ENCODE assay signal across 31 cellular contexts in the genomic region with DNA sequence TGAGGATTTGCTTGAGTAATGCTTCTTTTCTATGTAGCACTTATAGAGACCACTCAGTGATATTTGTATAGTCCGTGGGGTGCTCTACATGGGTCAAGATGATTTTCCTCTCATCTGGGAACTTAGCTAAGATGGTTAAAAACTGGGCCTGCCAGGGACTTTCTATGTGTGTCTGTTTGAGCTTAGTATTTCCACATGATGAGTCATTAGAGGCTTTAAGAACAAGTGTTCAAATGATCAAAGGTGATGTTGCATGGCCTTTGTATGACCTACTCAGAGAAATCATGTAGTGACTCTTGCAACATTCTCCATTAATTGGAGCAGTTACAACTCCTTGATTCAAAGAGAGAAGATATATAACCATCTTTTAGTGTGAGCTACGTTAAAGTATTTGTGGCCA.
DNase-seq lines count a peak whose midpoint lies in the region; ATAC-seq and TF ChIP-seq lines count a peak whose summit lies in the region.
"Had no signal": no experiment of that assay in that cellular context is flagged by ENCODE, and none has a peak within 500 bp of the region (broad histone marks: within the 10 kb centered on the region; RNA-seq: fewer than 3 reads in every experiment).

No MANE protein-coding gene starts in this region.

- DNase-seq in amniotic epithelial cell (ENCODE audit: low read depth) (peak; percentile 4), renal cortical epithelial cell (ENCODE audit: low read depth) (peak; percentile 65), RPMI8226 (no peak), ovary (no peak)
- DNase-seq: activated CD4-positive, alpha-beta memory T cell treated with anti-CD3 and anti-CD28 coated beads, Interleukin-2, amount 10 ng/mL, durations not matched to agents 7 days and 5 days; activated CD4-positive, alpha-beta T cell treated with anti-CD3 and anti-CD28 coated beads for 1 hour; activated CD8-positive, alpha-beta memory T cell treated with anti-CD3 and anti-CD28 coated beads, Interleukin-2, amount 50 U/mL, for 4 hours; activated naive CD4-positive, alpha-beta T cell treated with anti-CD3 and anti-CD28 coated beads, Interleukin-2, amount 10 ng/mL, durations not matched to agents 7 days and 5 days; amniotic stem cell; brain microvascular endothelial cell; DMS153; H9; hippocampal formation; mucosa of descending colon; natural killer cell; NCI-H1092 treated with DMSO at 0.1 percent for 48 hours; NCI-H1694 treated with DMSO at 0.1 percent for 48 hours; NCI-H446 treated with DMSO at 0.1 percent for 48 hours; occipital lobe; OCI-M1; SHP77 treated with DMSO at 0.1 percent for 48 hours; stimulated activated CD4-positive, alpha-beta T cell treated with anti-CD3 and anti-CD28 coated beads, Interleukin-15, amount 100 ng/mL, for 24 hours; stimulated activated CD4-positive, alpha-beta T cell treated with anti-CD3 and anti-CD28 coated beads, Interleukin-4, amount 100 ng/mL, for 4 hours; transverse colon had no signal

- peak; percentile 82 for ATAC-seq in GM19463 (IDR thresholded peaks at IDR 0.05; ENCODE audit: unreplicated experiment)
- ATAC-seq in HG03378 (IDR thresholded peaks at IDR 0.05; ENCODE audit: unreplicated experiment), result peak; percentile 47
- ATAC-seq in HG03025 (IDR thresholded peaks at IDR 0.05; ENCODE audit: low FRiP score, unreplicated experiment), result no peak
- ATAC-seq: gastroesophageal sphincter, K562, mucosa of descending colon, natural killer cell had no signal

- H3K36me3 ChIP-seq in ovary, result no peaks in the 10 kb centered on the region
- H3K36me3 ChIP-seq: BLaER1 treated with 17β-estradiol and CSF1 and Interleukin-3, amounts not matched to agents 10 nM and 100 nM; brain microvascular endothelial cell; gastroesophageal sphincter; transverse colon had no signal

- no peak for TF ChIP-seq CTCF in ovary (IDR thresholded peaks at IDR 0.05)

- no peak overlapping the region for H3K27ac ChIP-seq in ovary
- H3K27ac ChIP-seq: BLaER1 treated with 17β-estradiol and CSF1 and Interleukin-3, amounts not matched to agents 10 nM and 100 nM; brain microvascular endothelial cell; gastroesophageal sphincter; transverse colon had no signal

- no peak for TF ChIP-seq POLR2A in ovary (IDR thresholded peaks at IDR 0.05)

- no peaks in the 10 kb centered on the region for H3K27me3 ChIP-seq in ovary
- H3K27me3 ChIP-seq: BLaER1 treated with 17β-estradiol and CSF1 and Interleukin-3, amounts not matched to agents 10 nM and 100 nM; brain microvascular endothelial cell; gastroesophageal sphincter; transverse colon had no signal

- intact Hi-C loops in ovary (cut with DNase I), result no loop called here

- WGBS in ovary, 3 donors, result 64 to 70% (median 67%) methylated on average over 2 of the region's 2 CpGs

- no peak overlapping the region for H3K4me3 ChIP-seq in ovary
- H3K4me3 ChIP-seq: BLaER1 treated with 17β-estradiol and CSF1 and Interleukin-3, amounts not matched to agents 10 nM and 100 nM; gastroesophageal sphincter; K562; lung; mucosa of descending colon; transverse colon had no signal

- H3K4me1 ChIP-seq in ovary (ENCODE audit: insufficient read depth), result no peaks in the 10 kb centered on the region
- H3K4me1 ChIP-seq: BLaER1 treated with 17β-estradiol and CSF1 and Interleukin-3, amounts not matched to agents 10 nM and 100 nM; gastroesophageal sphincter; transverse colon had no signal

- no peak for TF ChIP-seq EP300 in ovary (IDR thresholded peaks at IDR 0.05)

- no peaks in the 10 kb centered on the region for H3K9me3 ChIP-seq in ovary
- H3K9me3 ChIP-seq: BLaER1 treated with 17β-estradiol and CSF1 and Interleukin-3, amounts not matched to agents 10 nM and 100 nM; gastroesophageal sphincter; mucosa of descending colon; transverse colon had no signal

Comparison
In these comparisons a context has a peak if more than half of its experiments do, and no peak if none do; other contexts are left out.
1. DNase-seq: peak in amniotic epithelial cell (single experiment) and renal cortical epithelial cell (single experiment); none in RPMI8226 (single experiment) and ovary (0 of 5).